Comparison of ENCODE assay signal across 8 cellular contexts in the genomic region with DNA sequence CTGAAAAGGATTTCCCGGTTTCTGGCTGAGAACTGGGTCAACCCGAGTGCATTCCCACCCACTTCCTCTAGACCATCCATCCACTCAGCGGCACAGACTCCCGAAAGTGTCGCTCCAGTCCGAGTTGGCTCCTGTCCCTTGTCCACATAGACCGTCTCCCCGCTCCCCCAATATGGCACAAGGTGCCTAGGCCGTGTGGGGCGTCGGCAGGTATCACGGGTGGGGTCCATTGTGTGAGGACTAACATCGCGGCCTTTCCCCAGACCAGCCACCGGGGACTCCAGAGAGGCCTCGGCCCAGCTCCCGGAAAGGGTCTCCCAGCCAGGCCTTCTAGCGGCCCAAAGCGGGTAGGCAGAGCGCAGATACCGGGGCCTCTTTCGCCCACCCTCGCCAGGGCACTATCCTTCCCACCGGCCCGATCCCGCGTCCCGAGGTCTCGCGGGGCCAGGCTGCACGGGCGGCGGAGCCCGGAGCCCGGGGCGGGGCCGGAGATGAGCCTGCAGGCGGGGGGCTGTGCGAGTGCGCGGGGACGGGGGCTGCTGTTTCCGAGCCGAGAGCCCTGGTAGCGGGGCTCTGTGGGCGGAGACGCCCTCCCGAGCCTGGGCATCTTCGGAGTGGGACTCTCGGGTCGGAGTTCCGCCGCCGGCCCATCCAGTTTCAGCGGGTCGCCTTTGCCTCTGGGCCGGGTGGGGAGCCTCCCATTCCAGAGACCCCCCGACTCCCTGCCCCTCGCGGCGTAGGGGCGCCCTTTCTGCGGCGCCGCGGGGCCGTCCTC. TPM values are rescaled to one million over a fixed set of nuclear protein-coding genes. Genes with fewer than 3 reads are reported as not detected.
DNase-seq lines count a peak whose midpoint lies in the region; ATAC-seq lines count a peak whose summit lies in the region.

No MANE protein-coding gene starts in this region.

- no peaks in the 10 kb centered on the region for H3K36me3 Mint-ChIP-seq in dendritic cell treated with granulocyte-macrophage colony-stimulating factor and Interleukin-4, amounts not matched to agents 40 ng/mL and 50 ng/mL, for 4 days (ENCODE audit: low read depth)

- no peaks in the 10 kb centered on the region for H3K9me3 Mint-ChIP-seq in dendritic cell treated with granulocyte-macrophage colony-stimulating factor and Interleukin-4, amounts not matched to agents 40 ng/mL and 50 ng/mL, for 4 days

- ATAC-seq in left lobe of liver: peak; percentile 74
- no peak for ATAC-seq in GM21825 (IDR thresholded peaks at IDR 0.05; ENCODE audit: unreplicated experiment)

- no peak overlapping the region for H3K27ac Mint-ChIP-seq in dendritic cell treated with granulocyte-macrophage colony-stimulating factor and Interleukin-4, amounts not matched to agents 40 ng/mL and 50 ng/mL, for 4 days

- H3K27me3 Mint-ChIP-seq in dendritic cell treated with granulocyte-macrophage colony-stimulating factor and Interleukin-4, amounts not matched to agents 40 ng/mL and 50 ng/mL, for 4 days: peaks cover 42% of the 10 kb centered on the region

- peaks cover 20% of the 10 kb centered on the region for H3K4me1 Mint-ChIP-seq in dendritic cell treated with granulocyte-macrophage colony-stimulating factor and Interleukin-4, amounts not matched to agents 40 ng/mL and 50 ng/mL, for 4 days (ENCODE audit: low read depth)

- intact Hi-C loops in dendritic cell treated with granulocyte-macrophage colony-stimulating factor and Interleukin-4, amounts not matched to agents 40 ng/mL and 50 ng/mL, for 4 days (cut with micrococcal nuclease): no loop called here

- peak; percentile 68 for DNase-seq in DMS79 (lab: John Stamatoyannopoulos, UW)
- DNase-seq in HCEC 1CT: peak; percentile 55
- DNase-seq in NCI-H2196 (lab: John Stamatoyannopoulos, UW; ENCODE audit: unreplicated experiment): peak; percentile 23
- peak; percentile 53 for DNase-seq in activated CD4-positive, CD25-positive, alpha-beta regulatory T cell treated with anti-CD3 and anti-CD28 coated beads, Interleukin-2, amount 50 U/mL, for 72 hours
- peak; percentile 54 for DNase-seq in left lobe of liver (ENCODE audit: low spot score)
- peak; percentile 12 to 51 for DNase-seq in stimulated activated CD4-positive, alpha-beta T cell treated with anti-CD3 and anti-CD28 coated beads, Interleukin-4, amount 100 ng/mL, for 48 hours (ENCODE audit: low read depth in 2 of 2)

- peak overlapping the region; percentile 71 for H3K4me3 Mint-ChIP-seq in dendritic cell treated with granulocyte-macrophage colony-stimulating factor and Interleukin-4, amounts not matched to agents 40 ng/mL and 50 ng/mL, for 4 days

RNA-seq across cellular contexts. Expression of gene SERPINH1, which starts 21.1 kb away (rescaled TPM):
- total RNA-seq in left lobe of liver: 21.6 TPM

RNA-seq across cellular contexts. Expression of gene GDPD5, which starts 57.4 kb away (rescaled TPM):
- total RNA-seq in left lobe of liver: 9.1 TPM
